In the genomic region with DNA sequence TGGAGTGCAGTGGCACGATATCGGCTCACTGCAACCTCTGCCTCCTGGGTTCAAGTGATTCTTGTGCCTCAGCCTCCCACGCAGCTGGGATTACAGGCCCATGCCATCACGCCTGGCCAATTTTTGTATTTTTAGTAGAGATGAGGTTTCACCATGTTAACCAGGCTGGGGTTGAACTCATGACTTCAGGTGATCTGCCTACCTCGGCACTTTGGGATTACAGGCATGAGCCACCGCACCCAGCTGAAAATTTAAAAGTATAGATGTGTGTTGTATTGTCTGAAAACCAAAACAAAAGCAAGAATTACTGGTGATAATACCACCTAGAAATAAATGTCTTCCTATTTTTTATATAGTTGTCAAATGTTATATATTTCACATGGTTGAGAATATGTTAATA, we compare ENCODE assay signal across 22 cellular contexts.
"Had no signal": no experiment of that assay in that cellular context is flagged by ENCODE, and none has a peak within 500 bp of the region (broad histone marks: within the 10 kb centered on the region; RNA-seq: fewer than 3 reads in every experiment).

No MANE protein-coding gene starts in this region.

- H3K27me3 ChIP-seq: MG63, SJCRH30 had no signal

- ATAC-seq: Panc1, Right ventricle myocardium inferior, SK-N-SH treated with all-trans-retinoic acid at 6 μM for 48 hours had no signal

- H3K36me3 ChIP-seq: SJCRH30 had no signal

- H3K27ac ChIP-seq: RWPE1, SJCRH30 had no signal

- H3K9me3 ChIP-seq: MG63, SJCRH30 had no signal

- H3K4me3 ChIP-seq: MG63, SJCRH30 had no signal

- DNase-seq: Karpas-422, KG1, MG63, NCI-H1092, NCI-H1105 treated with DMSO at 0.1 percent for 48 hours, NCI-H1436, NCI-H187, NCI-H2029, NCI-H2081 treated with DMSO at 0.1 percent for 48 hours, NCI-H2171, NCI-H226, NCI-H446, NCI-H510A, NCI-H524 treated with DMSO at 0.1 percent for 48 hours, NCI-H69, NCI-H774, SHP77 treated with DMSO at 0.1 percent for 48 hours, SJCRH30 had no signal
